In genomic region chr10:122954731-122955050, GRCh38 we compare ENCODE assay signal across 9 cellular contexts. TPM values are rescaled to one million over a fixed set of nuclear protein-coding genes. Genes with fewer than 3 reads are reported as not detected.
DNase-seq lines count a peak whose midpoint lies in the region; ATAC-seq and TF ChIP-seq lines count a peak whose summit lies in the region.
"Had no signal": no experiment of that assay in that cellular context is flagged by ENCODE, and none has a peak within 500 bp of the region (broad histone marks: within the 10 kb centered on the region; RNA-seq: fewer than 3 reads in every experiment).

No MANE protein-coding gene starts in this region.

- WGBS in stomach, 5 donors, result 66 to 83% (median 71%) methylated on average over 9 to 13 of the region's 13 CpGs

- peaks cover 7% of the 10 kb centered on the region for H3K9me3 Mint-ChIP-seq in activated T-helper 1 cell treated with anti-CD3 and anti-CD28 coated beads, Interleukin-12 subunit alpha, Interleukin-12 subunit beta, Interleukin-2, Interleukin-4 antibody, amounts not matched to agents 30 ng/mL and 10 ng/mL and 1 ng/mL, durations not matched to agents 14 hours and 24 hours and 36 hours

- H3K27ac Mint-ChIP-seq in activated T-helper 1 cell treated with anti-CD3 and anti-CD28 coated beads, Interleukin-12 subunit alpha, Interleukin-12 subunit beta, Interleukin-2, Interleukin-4 antibody, amounts not matched to agents 30 ng/mL and 10 ng/mL and 1 ng/mL, durations not matched to agents 14 hours and 24 hours and 36 hours, result no peak overlapping the region

- peak; percentile 32 for DNase-seq in activated CD4-positive, CD25-positive, alpha-beta regulatory T cell treated with anti-CD3 and anti-CD28 coated beads, Interleukin-2, amount 50 U/mL, for 72 hours
- DNase-seq in activated CD4-positive, CD25-positive, alpha-beta regulatory T cell (lab: John Stamatoyannopoulos, UW), result no peak
- DNase-seq in activated T-helper 1 cell treated with anti-CD3 and anti-CD28 coated beads, Interleukin-12 subunit alpha, Interleukin-12 subunit beta, Interleukin-2, Interleukin-4 antibody, amounts not matched to agents 30 ng/mL and 10 ng/mL and 1 ng/mL, durations not matched to agents 14 hours and 24 hours and 36 hours (ENCODE audit: low spot score), result no peak
- DNase-seq in stomach (no peak), OCI-M1 (lab: John Stamatoyannopoulos, UW) (no peak)
- no peak for DNase-seq in activated effector memory CD4-positive, alpha-beta T cell treated with anti-CD3 and anti-CD28 coated beads, Interleukin-2, amount 50 U/mL, for 16 hours

- no peak for TF ChIP-seq EP300 in stomach (IDR thresholded peaks at IDR 0.05)

- peaks cover 41% of the 10 kb centered on the region for H3K4me1 Mint-ChIP-seq in activated T-helper 1 cell treated with anti-CD3 and anti-CD28 coated beads, Interleukin-12 subunit alpha, Interleukin-12 subunit beta, Interleukin-2, Interleukin-4 antibody, amounts not matched to agents 30 ng/mL and 10 ng/mL and 1 ng/mL, durations not matched to agents 14 hours and 24 hours and 36 hours (ENCODE audit: low read depth)

- H3K4me3 ChIP-seq in iPS-18c (ENCODE audit: insufficient read depth, low read depth, low read length) (peak overlapping the region; percentile 85; the same call in 1 of the 2 replicates), stomach (peak overlapping the region; percentile 61 to 96 (median 84))

- no peak for ATAC-seq in GM18873 (IDR thresholded peaks at IDR 0.05; ENCODE audit: low FRiP score, unreplicated experiment)

- H3K27me3 ChIP-seq in stomach, result no peaks in the 10 kb centered on the region

- peaks cover 0 to 2% (median under 1%) of the 10 kb centered on the region in 4 donors for H3K36me3 ChIP-seq in stomach

- no peak for TF ChIP-seq CTCF in stomach (IDR thresholded peaks at IDR 0.05)

- intact Hi-C loops in activated T-helper 1 cell treated with anti-CD3 and anti-CD28 coated beads, Interleukin-12 subunit alpha, Interleukin-12 subunit beta, Interleukin-2, Interleukin-4 antibody, amounts not matched to agents 30 ng/mL and 10 ng/mL and 1 ng/mL, durations not matched to agents 14 hours and 24 hours and 36 hours (cut with micrococcal nuclease), result loop anchor here (1.0 kb wide), 5 partner anchors 26 to 200 kb away; partner anchors contain the start of genes BUB3, FAM24B, IKZF5 and PSTK
- intact Hi-C loops in stomach (cut with DNase I; ENCODE audit: low total_unique reads), result no loop called here

- peaks cover 15% of the 10 kb centered on the region for H3K27me3 Mint-ChIP-seq in activated T-helper 1 cell treated with anti-CD3 and anti-CD28 coated beads, Interleukin-12 subunit alpha, Interleukin-12 subunit beta, Interleukin-2, Interleukin-4 antibody, amounts not matched to agents 30 ng/mL and 10 ng/mL and 1 ng/mL, durations not matched to agents 14 hours and 24 hours and 36 hours (ENCODE audit: insufficient read depth)

- peaks cover 13 to 35% (median 26%) of the 10 kb centered on the region in 4 donors for H3K4me1 ChIP-seq in stomach

- H3K4me3 Mint-ChIP-seq in activated T-helper 1 cell treated with anti-CD3 and anti-CD28 coated beads, Interleukin-12 subunit alpha, Interleukin-12 subunit beta, Interleukin-2, Interleukin-4 antibody, amounts not matched to agents 30 ng/mL and 10 ng/mL and 1 ng/mL, durations not matched to agents 14 hours and 24 hours and 36 hours, result peak overlapping the region; percentile 30

- H3K9me3 ChIP-seq in iPS-18c (ENCODE audit: control insufficient read depth, insufficient read depth, low read length) (peaks cover 7% of the 10 kb centered on the region), stomach (peaks cover 0 to 5% (median 0%) of the 10 kb centered on the region in 4 donors)

- H3K27ac ChIP-seq in stomach, result peak overlapping the region in 2 of 5 donors; percentile 81 to 85

- H3K36me3 Mint-ChIP-seq in activated T-helper 1 cell treated with anti-CD3 and anti-CD28 coated beads, Interleukin-12 subunit alpha, Interleukin-12 subunit beta, Interleukin-2, Interleukin-4 antibody, amounts not matched to agents 30 ng/mL and 10 ng/mL and 1 ng/mL, durations not matched to agents 14 hours and 24 hours and 36 hours (ENCODE audit: low read depth), result peaks cover 14% of the 10 kb centered on the region

- TF ChIP-seq POLR2A in stomach (IDR thresholded peaks at IDR 0.05), result no peak

RNA-seq across cellular contexts. Expression of gene C10orf88, which starts 0.7 kb away (rescaled TPM):
- 11.8 and 14.1 TPM in 2 replicates for total RNA-seq in activated T-helper 1 cell treated with anti-CD3 and anti-CD28 coated beads, Interleukin-12 subunit alpha, Interleukin-12 subunit beta, Interleukin-2, Interleukin-4 antibody, amounts not matched to agents 30 ng/mL and 10 ng/mL and 1 ng/mL, durations not matched to agents 14 hours and 24 hours and 36 hours
- 10 to 100 TPM in 1 of 5 donors, 1 to 10 TPM in 4; 1.7 to 17.1 (median 5.9) TPM for total RNA-seq in stomach
- 1 to 10 TPM; 3.1 to 4.0 (median 3.2) TPM for polyA plus RNA-seq in stomach

RNA-seq across cellular contexts. Expression of gene PSTK, which starts 25.5 kb away (rescaled TPM):
- 4.5 and 4.8 TPM in 2 replicates for total RNA-seq in activated T-helper 1 cell treated with anti-CD3 and anti-CD28 coated beads, Interleukin-12 subunit alpha, Interleukin-12 subunit beta, Interleukin-2, Interleukin-4 antibody, amounts not matched to agents 30 ng/mL and 10 ng/mL and 1 ng/mL, durations not matched to agents 14 hours and 24 hours and 36 hours
- total RNA-seq in stomach, result 10 to 100 TPM in 1 of 5 donors, 1 to 10 TPM in 2, not detected in 2; 1.2 to 11.6 (median 5.0) TPM
- polyA plus RNA-seq in stomach, result 1 to 10 TPM; 3.5 to 4.4 (median 3.8) TPM

RNA-seq across cellular contexts. Expression of gene FAM24A, which starts 44.3 kb away (rescaled TPM):
- total RNA-seq in activated T-helper 1 cell treated with anti-CD3 and anti-CD28 coated beads, Interleukin-12 subunit alpha, Interleukin-12 subunit beta, Interleukin-2, Interleukin-4 antibody, amounts not matched to agents 30 ng/mL and 10 ng/mL and 1 ng/mL, durations not matched to agents 14 hours and 24 hours and 36 hours, result not detected in 2 replicates
- total RNA-seq in stomach, result not detected
- not detected for polyA plus RNA-seq in stomach
- total RNA-seq: dermis blood vessel endothelial cell had no signal

RNA-seq across cellular contexts. Expression of gene IKZF5, which starts 53.9 kb away (rescaled TPM):
- 17.4 and 21.9 TPM in 2 replicates for total RNA-seq in activated T-helper 1 cell treated with anti-CD3 and anti-CD28 coated beads, Interleukin-12 subunit alpha, Interleukin-12 subunit beta, Interleukin-2, Interleukin-4 antibody, amounts not matched to agents 30 ng/mL and 10 ng/mL and 1 ng/mL, durations not matched to agents 14 hours and 24 hours and 36 hours
- 10 to 100 TPM in 2 of 5 donors, 1 to 10 TPM in 3; 3.5 to 18.5 (median 9.8) TPM for total RNA-seq in stomach
- polyA plus RNA-seq in stomach, result 1 to 10 TPM; 5.4 to 8.4 (median 5.5) TPM

RNA-seq across cellular contexts. Expression of gene ACADSB, which starts 54.1 kb away (rescaled TPM):
- total RNA-seq in activated T-helper 1 cell treated with anti-CD3 and anti-CD28 coated beads, Interleukin-12 subunit alpha, Interleukin-12 subunit beta, Interleukin-2, Interleukin-4 antibody, amounts not matched to agents 30 ng/mL and 10 ng/mL and 1 ng/mL, durations not matched to agents 14 hours and 24 hours and 36 hours, result 25.8 and 26.5 TPM in 2 replicates
- total RNA-seq in stomach, result 10 to 100 TPM in 4 of 5 donors, 1 to 10 TPM in 1; 3.8 to 19.1 (median 12.9) TPM
- polyA plus RNA-seq in stomach, result 10 to 100 TPM in 1 of 3 donors, 1 to 10 TPM in 2; 8.2 to 10.7 (median 8.8) TPM
